ENCODE assay signal across 16 cellular contexts in genomic region chr9:68983008-68983411, GRCh38. TPM values are rescaled to one million over a fixed set of nuclear protein-coding genes. Genes with fewer than 3 reads are reported as not detected.
DNase-seq lines count a peak whose midpoint lies in the region; ATAC-seq and TF ChIP-seq lines count a peak whose summit lies in the region.
"Had no signal": no experiment of that assay in that cellular context is flagged by ENCODE, and none has a peak within 500 bp of the region (broad histone marks: within the 10 kb centered on the region; RNA-seq: fewer than 3 reads in every experiment).

No MANE protein-coding gene starts in this region.

- DNase-seq in T-helper 1 cell (no peak), MM.1S (peak; percentile 52), right cardiac atrium (no peak), HT-29 (ENCODE audit: low spot score) (no peak)
- DNase-seq in activated T-cell treated with anti-CD3 and anti-CD28 coated beads, Interleukin-2, amount 50 U/mL, for 1 hour = no peak
- DNase-seq: 8988T; activated CD8-positive, alpha-beta T cell treated with anti-CD3 and anti-CD28 coated beads for 36 hours; HFFc6; NCI-H1417 treated with DMSO at 0.1 percent for 48 hours; NCI-H748 treated with DMSO at 0.1 percent for 48 hours; retina had no signal

- H3K4me3 ChIP-seq in MM.1S (ENCODE audit: low read length) (no peak overlapping the region), right cardiac atrium (ENCODE audit: low read length) (no peak overlapping the region)

- H3K27ac ChIP-seq in MM.1S (ENCODE audit: low read length) = peak overlapping the region; percentile 49; the same call in 1 of the 2 replicates
- H3K27ac ChIP-seq in right cardiac atrium (ENCODE audit: low read length) = peak overlapping the region; percentile 26

- H3K4me1 Mint-ChIP-seq in T-helper 1 cell treated with Interleukin-12 subunit alpha and Interleukin-12 subunit beta and Interleukin-4 antibody, amounts not matched to agents 30 μg/mL and 1 μg/mL, for 36 hours (ENCODE audit: low read depth) = peaks cover 38% of the 10 kb centered on the region

- H2AFZ ChIP-seq in MM.1S (ENCODE audit: low read length) = 0 out of 2 replicates have a peak overlapping the region, but pooled peaks have one; percentile 39

- H3K9me3 Mint-ChIP-seq in T-helper 1 cell treated with Interleukin-12 subunit alpha and Interleukin-12 subunit beta and Interleukin-4 antibody, amounts not matched to agents 30 μg/mL and 1 μg/mL, for 36 hours = no peaks in the 10 kb centered on the region
- H3K9me3 Mint-ChIP-seq: activated CD8-positive, alpha-beta T cell treated with anti-CD3 and anti-CD28 coated beads for 36 hours; HFFc6 had no signal

- H3K9ac ChIP-seq in MM.1S (ENCODE audit: low read length) = no peak overlapping the region; the same call in 1 of the 2 replicates

- H3F3A ChIP-seq in MM.1S (ENCODE audit: insufficient read depth, low read length) = peaks cover 14% of the 10 kb centered on the region

- no peaks in the 10 kb centered on the region for H3K36me3 ChIP-seq in MM.1S (replicated peaks; ENCODE audit: insufficient read depth, low read length)

- no peak for TF ChIP-seq CTCF in MM.1S (IDR thresholded peaks at IDR 0.05; ENCODE audit: low read length)

- no peaks in the 10 kb centered on the region for H3K27me3 Mint-ChIP-seq in T-helper 1 cell treated with Interleukin-12 subunit alpha and Interleukin-12 subunit beta and Interleukin-4 antibody, amounts not matched to agents 30 μg/mL and 1 μg/mL, for 36 hours (ENCODE audit: low read depth)
- H3K27me3 Mint-ChIP-seq: activated CD8-positive, alpha-beta T cell treated with anti-CD3 and anti-CD28 coated beads for 36 hours; activated naive CD8-positive, alpha-beta T cell had no signal

- H4K20me1 ChIP-seq in MM.1S (ENCODE audit: insufficient read depth, low read length) = no peaks in the 10 kb centered on the region

- intact Hi-C loops in right cardiac atrium (cut with DNase I) = no loop called here

- peaks cover 2% of the 10 kb centered on the region for H3K36me3 Mint-ChIP-seq in T-helper 1 cell treated with Interleukin-12 subunit alpha and Interleukin-12 subunit beta and Interleukin-4 antibody, amounts not matched to agents 30 μg/mL and 1 μg/mL, for 36 hours (ENCODE audit: low read depth)

- peak; percentile 39 for ATAC-seq in GM21447 (IDR thresholded peaks at IDR 0.05; ENCODE audit: unreplicated experiment)
- peak; percentile 46 to 69 for ATAC-seq in right cardiac atrium
- no peak for ATAC-seq in HG02870 (IDR thresholded peaks at IDR 0.05; ENCODE audit: unreplicated experiment)
- ATAC-seq: activated CD8-positive, alpha-beta T cell treated with anti-CD3 and anti-CD28 coated beads for 36 hours had no signal

- H3K4me1 ChIP-seq in MM.1S (ENCODE audit: low read length) = peaks cover 26% of the 10 kb centered on the region
- peaks cover 4% of the 10 kb centered on the region for H3K4me1 ChIP-seq in right cardiac atrium (ENCODE audit: control insufficient read depth, insufficient read depth, low read length)

- H3K27me3 ChIP-seq in MM.1S (replicated peaks; ENCODE audit: insufficient read depth, low read length) (no peaks in the 10 kb centered on the region), right cardiac atrium (ENCODE audit: control insufficient read depth, insufficient read depth) (no peaks in the 10 kb centered on the region)

- no peaks in the 10 kb centered on the region for H3K9me2 ChIP-seq in MM.1S (replicated peaks; ENCODE audit: insufficient read depth, low read length)

- no peaks in the 10 kb centered on the region for H3K9me3 ChIP-seq in MM.1S (replicated peaks; ENCODE audit: insufficient read depth, low read length)
- H3K9me3 ChIP-seq in right cardiac atrium (ENCODE audit: control insufficient read depth, low read length) = no peaks in the 10 kb centered on the region

- peak overlapping the region; percentile 35 for H3K27ac Mint-ChIP-seq in T-helper 1 cell treated with Interleukin-12 subunit alpha and Interleukin-12 subunit beta and Interleukin-4 antibody, amounts not matched to agents 30 μg/mL and 1 μg/mL, for 36 hours
- H3K27ac Mint-ChIP-seq: activated CD8-positive, alpha-beta T cell treated with anti-CD3 and anti-CD28 coated beads for 36 hours; activated naive CD8-positive, alpha-beta T cell; HFFc6 had no signal

- no peaks in the 10 kb centered on the region for H3K79me2 ChIP-seq in MM.1S (ENCODE audit: low read length)

- H3K4me2 ChIP-seq in MM.1S (ENCODE audit: low read depth, low read length) = peak overlapping the region; percentile 22

- H3K4me3 Mint-ChIP-seq in T-helper 1 cell treated with Interleukin-12 subunit alpha and Interleukin-12 subunit beta and Interleukin-4 antibody, amounts not matched to agents 30 μg/mL and 1 μg/mL, for 36 hours = no peak overlapping the region
- H3K4me3 Mint-ChIP-seq: activated CD8-positive, alpha-beta T cell treated with anti-CD3 and anti-CD28 coated beads for 36 hours; activated naive CD8-positive, alpha-beta T cell; HFFc6 had no signal

RNA-seq across cellular contexts. Expression of gene PRKACG, which starts 30.9 kb away (rescaled TPM):
- not detected for total RNA-seq in right cardiac atrium
- not detected for polyA plus RNA-seq in right cardiac atrium
- not detected in 2 replicates for total RNA-seq in HT-29 (2014; rRNA removed; shearing (Covaris generic))
- total RNA-seq: activated CD8-positive, alpha-beta T cell treated with anti-CD3 and anti-CD28 coated beads for 36 hours; HFFc6; temporal lobe had no signal

RNA-seq across cellular contexts. Expression of gene FXN, which starts 52.5 kb away (rescaled TPM):
- total RNA-seq in right cardiac atrium = 10 to 100 TPM; 24.6 to 28.9 (median 28.1) TPM
- polyA plus RNA-seq in right cardiac atrium = 18.1 TPM
- 2.9 and 10.1 TPM in 2 replicates for total RNA-seq in HT-29 (2014; rRNA removed; shearing (Covaris generic))
